Comparison of ENCODE assay signal across 8 cellular contexts in genomic region chr9:37465249-37466036, GRCh38. TPM values are rescaled to one million over a fixed set of nuclear protein-coding genes. Genes with fewer than 3 reads are reported as not detected.
DNase-seq lines count a peak whose midpoint lies in the region; ATAC-seq and TF ChIP-seq lines count a peak whose summit lies in the region.

Gene ZBTB5, minus strand, starts transcription at chr9:37465450. Its CDS starts 22,899 bp downstream, at chr9:37442551.

- H3K27ac ChIP-seq in caudate nucleus (ENCODE audit: low read depth, low read length), result peak within 1 kb of the TSS; percentile 97
- H3K27ac ChIP-seq in spleen, result peak within 1 kb of the TSS; percentile 91 to 99 (median 96)

- TF ChIP-seq POLR2A in spleen (IDR thresholded peaks at IDR 0.05), result no peak

- peak within 1 kb of the TSS; percentile 100 for H3K27ac Mint-ChIP-seq in WTC11

- peaks cover 20 to 55% (median 41%) of the 10 kb centered on the region in 6 donors for H3K4me1 ChIP-seq in spleen

- ATAC-seq in GM18907 (IDR thresholded peaks at IDR 0.05; ENCODE audit: unreplicated experiment) (peak; percentile 82), HG03175 (IDR thresholded peaks at IDR 0.05; ENCODE audit: unreplicated experiment) (peak; percentile 77), WTC11 (peak; percentile 79)

- CTCF ChIA-PET in AG04449 (lab: Yijun Ruan, JAX) (interaction anchor here (1.5 kb wide), 1 partner anchor 16 kb away, joined by 6 read pairs; no protein-coding TSS in a partner anchor), WTC11 (lab: Charles Lee) (interaction anchor here (0.6 to 2.2 kb wide), 5 partner anchors 15 to 936 kb away, joined by 3 to 16 read pairs (median 3); partner anchors contain the start of gene POLR1E)

- H3K4me3 ChIP-seq in AG04449 (ENCODE audit: low read depth, low read length), result peak within 1 kb of the TSS; percentile 99
- H3K4me3 ChIP-seq in spleen, result peak within 1 kb of the TSS; percentile 67 to 92 (median 79)

- DNase-seq in AG04449 (ENCODE audit: low read depth, low spot score) (peak; percentile 100), NCI-H226 (peak; percentile 93), WTC11 (ENCODE audit: low spot score) (peak; percentile 99), caudate nucleus (lab: John Stamatoyannopoulos, UW) (peak; percentile 92 to 100 (median 99)), inferior parietal cortex (ENCODE audit: extremely low spot score) (peak; percentile 100), spleen (peak; percentile 99)

- WGBS in spleen, 5 donors, result 0 to 1% (median 0%) methylated on average over 46 to 52 of the region's 52 CpGs

- intact Hi-C loops in spleen (cut with DNase I; ENCODE audit: low total_unique reads), result no loop called here

- peak within 1 kb of the TSS; percentile 98 for H3K4me3 Mint-ChIP-seq in WTC11

- H3K36me3 ChIP-seq in spleen, result no peaks in the 10 kb centered on the region

- no peaks in the 10 kb centered on the region for H3K9me3 Mint-ChIP-seq in WTC11

- POLR2A ChIA-PET in AG04449 (lab: Yijun Ruan, JAX), result interaction anchor here (0.6 to 1.3 kb wide), 6 partner anchors 21 to 500 kb away, joined by 3 to 5 read pairs (median 4); partner anchors contain the start of genes GRHPR and POLR1E
- POLR2A ChIA-PET in WTC11 (lab: Charles Lee), result interaction anchor here (0.8 to 1.9 kb wide), 3 partner anchors 8 to 20 kb away, joined by 3 to 7 read pairs (median 4); partner anchors contain the start of gene POLR1E

- H3K9me3 ChIP-seq in spleen, result no peaks in the 10 kb centered on the region

- H3K27me3 Mint-ChIP-seq in WTC11 (ENCODE audit: low read depth), result no peaks in the 10 kb centered on the region

- peaks cover 12% of the 10 kb centered on the region for H3K36me3 Mint-ChIP-seq in WTC11

- TF ChIP-seq CTCF in AG04449 (IDR thresholded peaks at IDR 0.05; ENCODE audit: insufficient read depth, low read length, missing control alignments), result no peak
- TF ChIP-seq CTCF in WTC11 (IDR thresholded peaks at IDR 0.05), result no peak
- TF ChIP-seq CTCF in spleen (IDR thresholded peaks at IDR 0.05 in 8 of 11, conservative IDR thresholded peaks at IDR 0.05 in 3 of 11), result no peak

- H3K27me3 ChIP-seq in spleen (replicated peaks in 1 of 7), result no peaks in the 10 kb centered on the region

- H3K4me1 Mint-ChIP-seq in WTC11, result peaks cover 31% of the 10 kb centered on the region

TF ChIP-seq in WTC11, 78 proteins besides CTCF, POLR2A, EP300 and RAD21:
- TF ChIP-seq, protein P1, sequence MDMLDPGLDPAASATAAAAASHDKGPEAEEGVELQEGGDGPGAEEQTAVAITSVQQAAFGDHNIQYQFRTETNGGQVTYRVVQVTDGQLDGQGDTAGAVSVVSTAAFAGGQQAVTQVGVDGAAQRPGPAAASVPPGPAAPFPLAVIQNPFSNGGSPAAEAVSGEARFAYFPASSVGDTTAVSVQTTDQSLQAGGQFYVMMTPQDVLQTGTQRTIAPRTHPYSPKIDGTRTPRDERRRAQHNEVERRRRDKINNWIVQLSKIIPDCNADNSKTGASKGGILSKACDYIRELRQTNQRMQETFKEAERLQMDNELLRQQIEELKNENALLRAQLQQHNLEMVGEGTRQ (CRISPR knock-in tag; IDR thresholded peaks at IDR 0.05), result no peak
- TF ChIP-seq RELA (CRISPR knock-in tag; IDR thresholded peaks at IDR 0.05; ENCODE audit: borderline replicate concordance) (no peak), ZNF219 (CRISPR knock-in tag; IDR thresholded peaks at IDR 0.05; ENCODE audit: borderline replicate concordance) (no peak), ZNF396 (CRISPR knock-in tag; IDR thresholded peaks at IDR 0.05; ENCODE audit: borderline replicate concordance) (no peak), OVOL2 (CRISPR knock-in tag; IDR thresholded peaks at IDR 0.05; ENCODE audit: borderline replicate concordance) (no peak), GABPB1 (CRISPR knock-in tag; IDR thresholded peaks at IDR 0.05) (no peak), ZNF317 (CRISPR knock-in tag; IDR thresholded peaks at IDR 0.05; ENCODE audit: borderline replicate concordance, low read depth) (no peak), ZNF121 (CRISPR knock-in tag; IDR thresholded peaks at IDR 0.05) (no peak), MYBL2 (CRISPR knock-in tag; IDR thresholded peaks at IDR 0.05) (peak; percentile 30; the same call in 1 of the 2 replicates), SMAD3 (CRISPR knock-in tag; IDR thresholded peaks at IDR 0.05; ENCODE audit: borderline replicate concordance) (0 out of 2 replicates have a peak, but pooled peaks have one; percentile 14), NFYB (CRISPR knock-in tag; conservative IDR thresholded peaks at IDR 0.05; ENCODE audit: low read depth) (peak; percentile 86), FOXK1 (CRISPR knock-in tag; IDR thresholded peaks at IDR 0.05) (peak; percentile 54; the same call in 1 of the 2 replicates), STAT6 (CRISPR knock-in tag; conservative IDR thresholded peaks at IDR 0.05; ENCODE audit: low read depth) (no peak), CREM (CRISPR knock-in tag; IDR thresholded peaks at IDR 0.05) (peak; percentile 82; the same call in 1 of the 2 replicates), SP1 (CRISPR knock-in tag; conservative IDR thresholded peaks at IDR 0.05) (peak; percentile 96), KAT7 (CRISPR knock-in tag; IDR thresholded peaks at IDR 0.05; ENCODE audit: borderline replicate concordance) (no peak)
- TF ChIP-seq, protein P2, sequence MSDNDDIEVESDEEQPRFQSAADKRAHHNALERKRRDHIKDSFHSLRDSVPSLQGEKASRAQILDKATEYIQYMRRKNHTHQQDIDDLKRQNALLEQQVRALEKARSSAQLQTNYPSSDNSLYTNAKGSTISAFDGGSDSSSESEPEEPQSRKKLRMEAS (CRISPR knock-in tag; IDR thresholded peaks at IDR 0.05), result 0 out of 2 replicates have a peak, but pooled peaks have one; percentile 40
TF ChIP-seq in WTC11: peak in this region for 7.

RNA-seq across cellular contexts. Expression of gene ZBTB5, which starts in this region (rescaled TPM):
- 13.2 to 16.7 TPM (median 13.6 TPM) in 3 replicates for total RNA-seq in WTC11 (2021)
- 10 to 100 TPM; 10.7 to 15.1 (median 11.9) TPM for total RNA-seq in spleen
- 1 to 10 TPM; 4.7 to 6.0 (median 4.9) TPM for polyA plus RNA-seq in spleen

Comparison
In these comparisons a context has a peak if more than half of its experiments do, and no peak if none do; other contexts are left out.
1. Peak in every context shown above with its lines: DNase-seq, ATAC-seq, H3K4me3 ChIP-seq and H3K27ac ChIP-seq.